Comparison of ENCODE assay signal across 20 cellular contexts in genomic region chr11:86932942-86933875, GRCh38. TPM values are rescaled to one million over a fixed set of nuclear protein-coding genes. Genes with fewer than 3 reads are reported as not detected.
DNase-seq lines count a peak whose midpoint lies in the region; TF ChIP-seq lines count a peak whose summit lies in the region.
"Had no signal": no experiment of that assay in that cellular context is flagged by ENCODE, and none has a peak within 500 bp of the region (broad histone marks: within the 10 kb centered on the region; RNA-seq: fewer than 3 reads in every experiment).

No MANE protein-coding gene starts in this region.

- H3K79me2 ChIP-seq in Loucy (ENCODE audit: insufficient read depth, low read length), result no peaks in the 10 kb centered on the region

- H3K4me3 ChIP-seq in Loucy (ENCODE audit: low read length, poor library complexity, severe bottlenecking), result no peak overlapping the region
- H3K4me3 ChIP-seq in ascending aorta, result no peak overlapping the region
- no peak overlapping the region for H3K4me3 ChIP-seq in mesodermal cell (ENCODE audit: extremely low read depth, insufficient read depth, low read length, poor library complexity, severe bottlenecking)
- no peak overlapping the region for H3K4me3 ChIP-seq in subcutaneous abdominal adipose tissue (ENCODE audit: low read depth in 1 of 5, low read length in 5 of 5)
- H3K4me3 ChIP-seq in esophagus squamous epithelium, result no peak overlapping the region
- H3K4me3 ChIP-seq: GM23248, lower lobe of right lung, thyroid gland had no signal

- no peak overlapping the region for H3K9ac ChIP-seq in Loucy (ENCODE audit: low read depth, low read length, poor library complexity, severe bottlenecking)
- peak overlapping the region in 1 of 5 donors; percentile 22 for H3K9ac ChIP-seq in subcutaneous abdominal adipose tissue (ENCODE audit: low read length in 5 of 5)
- H3K9ac ChIP-seq: GM23248 had no signal

- H3K27me3 ChIP-seq in Loucy (ENCODE audit: insufficient read depth, low read length, poor library complexity, severe bottlenecking) (no peaks in the 10 kb centered on the region), ascending aorta (no peaks in the 10 kb centered on the region), subcutaneous abdominal adipose tissue (ENCODE audit: control insufficient read depth in 5 of 5, insufficient read depth in 4 of 5, low read length in 5 of 5) (no peaks in the 10 kb centered on the region), esophagus squamous epithelium (no peaks in the 10 kb centered on the region)
- H3K27me3 ChIP-seq: thyroid gland had no signal

- TF ChIP-seq POLR2A in esophagus squamous epithelium (IDR thresholded peaks at IDR 0.05), result no peak

- no peak overlapping the region for H3K4me2 ChIP-seq in Loucy (ENCODE audit: low read depth, low read length, poor library complexity, severe bottlenecking)

- H2AFZ ChIP-seq in Loucy (ENCODE audit: low read length), result 0 out of 2 replicates have a peak overlapping the region, but pooled peaks have one; percentile 17

- 90% methylated on average over 3 to 4 of the region's 11 CpGs for WGBS in mesodermal cell (ENCODE audit: insufficient coverage in 2 of 2), 2 experiments
- 74 to 78% methylated on average over 11 of the region's 11 CpGs for WGBS in esophagus squamous epithelium, 2 donors

- H3F3A ChIP-seq in Loucy (ENCODE audit: low read depth), result no peaks in the 10 kb centered on the region

- DNase-seq in ascending aorta (ENCODE audit: low spot score in 2 of 2) (no peak), cerebellum (ENCODE audit: low spot score) (no peak), esophagus squamous epithelium (lab: John Stamatoyannopoulos, UW) (no peak), SW480 (ENCODE audit: low spot score) (no peak)
- DNase-seq: activated CD8-positive, alpha-beta T cell treated with anti-CD3 and anti-CD28 coated beads, Interleukin-2, amount 10 ng/mL, durations not matched to agents 7 days and 5 days; activated T-cell treated with anti-CD3 and anti-CD28 coated beads, Interleukin-2, amount 50 U/mL, for 4 hours; CD8-positive, alpha-beta T cell; GF-D8; GM23248; KG1; lower lobe of right lung; NCI-H2081 treated with DMSO at 0.1 percent for 48 hours; NCI-H446; RPMI8226; stimulated activated CD4-positive, alpha-beta T cell treated with anti-CD3 and anti-CD28 coated beads, Interleukin-1b, Interleukin-23, amount 100 ng/mL, for 48 hours; T-helper 9 cell; thyroid gland had no signal

- H3K9me3 ChIP-seq in Loucy (ENCODE audit: insufficient read depth, low read depth, low read length) (no peaks in the 10 kb centered on the region), ascending aorta (no peaks in the 10 kb centered on the region), mesodermal cell (ENCODE audit: control insufficient read depth, low read length) (no peaks in the 10 kb centered on the region), subcutaneous abdominal adipose tissue (ENCODE audit: control insufficient read depth in 5 of 5, low read length in 5 of 5) (no peaks in the 10 kb centered on the region), esophagus squamous epithelium (no peaks in the 10 kb centered on the region)
- H3K9me3 ChIP-seq: lower lobe of right lung, thyroid gland had no signal

- H4K20me1 ChIP-seq in Loucy (ENCODE audit: insufficient read depth, low read length, poor library complexity, severe bottlenecking), result no peaks in the 10 kb centered on the region

- H3K9me2 ChIP-seq in Loucy (replicated peaks; ENCODE audit: low read depth, low read length), result no peaks in the 10 kb centered on the region

- no peak for TF ChIP-seq CTCF in Loucy (conservative IDR thresholded peaks at IDR 0.05; ENCODE audit: low read length)
- no peak for TF ChIP-seq CTCF in ascending aorta (IDR thresholded peaks at IDR 0.05)
- TF ChIP-seq CTCF in esophagus squamous epithelium (IDR thresholded peaks at IDR 0.05), result no peak

- intact Hi-C loops in ascending aorta (cut with DNase I) (no loop called here), esophagus squamous epithelium (cut with DNase I) (loop anchor here (10.0 kb wide), 1 partner anchor 492 kb away; no protein-coding TSS in a partner anchor)

- peaks cover 8% of the 10 kb centered on the region for H3K4me1 ChIP-seq in Loucy (ENCODE audit: insufficient read depth, low read length, poor library complexity, severe bottlenecking)
- H3K4me1 ChIP-seq in ascending aorta, result peaks cover 2 to 46% of the 10 kb centered on the region in 2 donors
- peaks cover 34% of the 10 kb centered on the region for H3K4me1 ChIP-seq in mesodermal cell (ENCODE audit: control insufficient read depth, insufficient read depth, low read length, poor library complexity, severe bottlenecking)
- H3K4me1 ChIP-seq in subcutaneous abdominal adipose tissue (ENCODE audit: control insufficient read depth in 5 of 5, insufficient read depth in 5 of 5, low read length in 5 of 5), result peaks cover 0 to 52% (median 39%) of the 10 kb centered on the region in 5 donors
- H3K4me1 ChIP-seq in esophagus squamous epithelium, result peaks cover 7 to 51% (median 9%) of the 10 kb centered on the region in 3 donors

- H3K36me3 ChIP-seq in Loucy (ENCODE audit: insufficient read depth, low read length) (no peaks in the 10 kb centered on the region), ascending aorta (no peaks in the 10 kb centered on the region), mesodermal cell (ENCODE audit: control insufficient read depth, insufficient read depth, low read length) (peaks cover 5% of the 10 kb centered on the region), subcutaneous abdominal adipose tissue (ENCODE audit: control insufficient read depth in 5 of 5, insufficient read depth in 5 of 5, low read length in 5 of 5) (peaks cover 3 to 10% (median 6%) of the 10 kb centered on the region in 5 donors), esophagus squamous epithelium (no peaks in the 10 kb centered on the region)
- H3K36me3 ChIP-seq: lower lobe of right lung, thyroid gland had no signal

- H3K27ac ChIP-seq in ascending aorta, result peak overlapping the region; percentile 35 to 57
- H3K27ac ChIP-seq in mesodermal cell (ENCODE audit: low read depth, low read length, severe bottlenecking), result peak overlapping the region; percentile 38
- peak overlapping the region; percentile 68 for H3K27ac ChIP-seq in subcutaneous abdominal adipose tissue (ENCODE audit: low read depth, low read length)
- peak overlapping the region in 2 of 4 donors; percentile 10 to 42 for H3K27ac ChIP-seq in esophagus squamous epithelium
- H3K27ac ChIP-seq: lower lobe of right lung had no signal

RNA-seq across cellular contexts. Expression of gene FZD4, which starts 22.0 kb away (rescaled TPM):
- 124 TPM for total RNA-seq in ascending aorta
- polyA plus RNA-seq in mesodermal cell (2013, experiment 1 of 2), result 18.9 TPM
- polyA plus RNA-seq in mesodermal cell (2013, experiment 2 of 2), result 15.9 TPM
- total RNA-seq in cerebellum, result 5.5 TPM
- total RNA-seq in esophagus squamous epithelium, result 10 to 100 TPM in 1 of 4 donors, 1 to 10 TPM in 3; 1.1 to 14.3 (median 6.8) TPM
- total RNA-seq: activated CD8-positive, alpha-beta T cell treated with anti-CD3 and anti-CD28 coated beads, Interleukin-2, amount 10 ng/mL, durations not matched to agents 7 days and 5 days had no signal
